In the genomic region with DNA sequence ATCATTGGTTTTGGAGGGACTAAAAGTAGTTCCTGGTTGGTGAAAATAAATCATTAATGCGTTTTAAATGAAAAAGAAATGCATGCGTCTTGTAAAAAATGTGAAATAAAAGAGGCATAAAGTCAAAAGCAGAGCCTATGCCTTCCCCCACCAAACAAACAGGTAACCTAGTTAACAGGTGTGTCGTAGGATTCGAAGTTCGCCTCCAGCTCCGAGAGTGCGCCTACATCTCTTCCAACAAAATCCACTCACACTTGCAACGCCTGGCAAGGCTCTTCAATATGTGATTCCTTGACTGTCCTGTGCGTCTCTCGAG, we compare ENCODE assay signal across 8 cellular contexts. TPM values are rescaled to one million over a fixed set of nuclear protein-coding genes. Genes with fewer than 3 reads are reported as not detected.
DNase-seq lines count a peak whose midpoint lies in the region; ATAC-seq, FAIRE-seq and TF ChIP-seq lines count a peak whose summit lies in the region.

No MANE protein-coding gene starts in this region.

- no peaks in the 10 kb centered on the region for H3K9me3 Mint-ChIP-seq in Calu3 (ENCODE audit: low read depth, unreplicated experiment)
- no peaks in the 10 kb centered on the region for H3K9me3 Mint-ChIP-seq in naive B cell

- H3K36me3 Mint-ChIP-seq in Calu3 (ENCODE audit: insufficient read depth, unreplicated experiment), result peaks cover 43% of the 10 kb centered on the region
- no peaks in the 10 kb centered on the region for H3K36me3 Mint-ChIP-seq in naive B cell

- in situ Hi-C loops in G401 (cut with HindIII; ENCODE audit: low sequenced_read_pairs), result no loop called here

- no TSS peak for BruUV-seq in Calu3 (replicated peaks; lab: Mats Ljungman, UMichigan)

- no peaks in the 10 kb centered on the region for H3K27me3 ChIP-seq in HUES64 (ENCODE audit: insufficient read depth, low read length)

- WGBS in HUES64, result 51% methylated on average over 10 of the region's 10 CpGs

- H3K27ac ChIP-seq in HUES64 (ENCODE audit: low read depth, low read length), result peak overlapping the region; percentile 59; the same call in 1 of the 2 replicates

- CTCF ChIA-PET in Calu3 (lab: Charles Lee), result interaction anchor here (1.0 kb wide), 1 partner anchor 10 kb away, joined by 3 read pairs; no protein-coding TSS in a partner anchor

- H3K27ac Mint-ChIP-seq in Calu3 (ENCODE audit: unreplicated experiment) (peak overlapping the region; percentile 92), naive B cell (peak overlapping the region; percentile 97 to 99 (median 98))

- no peaks in the 10 kb centered on the region for H3K27me3 Mint-ChIP-seq in Calu3 (ENCODE audit: unreplicated experiment)
- no peaks in the 10 kb centered on the region for H3K27me3 Mint-ChIP-seq in naive B cell

- ATAC-seq in naive B cell (ENCODE audit: low read depth in 2 of 2), result no peak

- H3K36me3 ChIP-seq in HUES64 (ENCODE audit: insufficient read depth, low read length), result peaks cover 12% of the 10 kb centered on the region

- no peak for FAIRE-seq in HTR-8/SVneo (lab: Jason Lieb, UNC)

- no peaks in the 10 kb centered on the region for H3K9me3 ChIP-seq in HUES64 (ENCODE audit: insufficient read depth, low read depth, low read length)

- TF ChIP-seq CTCF in Calu3 (IDR thresholded peaks at IDR 0.05; ENCODE audit: unreplicated experiment), result no peak
- no peak for TF ChIP-seq CTCF in choroid plexus epithelial cell (conservative IDR thresholded peaks at IDR 0.05; ENCODE audit: low read depth, low read length)

- H3K4me3 ChIP-seq in HUES64 (ENCODE audit: low read length) (peak overlapping the region; percentile 92), choroid plexus epithelial cell (ENCODE audit: low read depth, low read length) (peak overlapping the region; percentile 90)

- peak overlapping the region; percentile 98 for H3K9ac ChIP-seq in HUES64 (ENCODE audit: low read depth, low read length)

- H3K4me1 ChIP-seq in HUES64 (ENCODE audit: insufficient read depth, low read length), result peaks cover 49% of the 10 kb centered on the region

- H3K4me3 Mint-ChIP-seq in Calu3 (ENCODE audit: low read depth, unreplicated experiment), result peak overlapping the region; percentile 93
- peak overlapping the region; percentile 94 to 99 (median 96) for H3K4me3 Mint-ChIP-seq in naive B cell

- intact Hi-C loops in Calu3 (cut with micrococcal nuclease; ENCODE audit: unreplicated experiment), result loop anchor here (5.0 kb wide), 1 partner anchor 47 kb away; no protein-coding TSS in a partner anchor

- DNase-seq in Calu3 (no peak), choroid plexus epithelial cell (ENCODE audit: low read depth) (no peak), naive B cell (no peak), OCI-M1 (lab: John Stamatoyannopoulos, UW) (no peak), G401 (ENCODE audit: low spot score) (no peak), HTR-8/SVneo (ENCODE audit: insufficient read length, low spot score) (no peak)
- no peak for DNase-seq in activated CD4-positive, alpha-beta T cell treated with anti-CD3 and anti-CD28 coated beads, Interleukin-2, amount 50 U/mL, for 48 hours

- peaks cover 26% of the 10 kb centered on the region for H3K4me1 Mint-ChIP-seq in Calu3 (ENCODE audit: low read depth, unreplicated experiment)
- peaks cover 33 to 57% (median 46%) of the 10 kb centered on the region in 3 donors for H3K4me1 Mint-ChIP-seq in naive B cell

RNA-seq across cellular contexts. Expression of a gene that starts 0.7 kb away (rescaled TPM):
- 78.6 and 96.7 TPM in 2 replicates for total RNA-seq in Calu3 (2022)
- 95.1 TPM for polyA plus RNA-seq in HUES64 (2013, experiment 1 of 2)
- 89.7 TPM for polyA plus RNA-seq in HUES64 (2013, experiment 2 of 2)
- polyA plus RNA-seq in naive B cell (ENCODE audit: low read depth in 6 of 6), result 100 to 1,000 TPM in 1 of 6 donors, 10 to 100 TPM in 5; 11.8 to 104 (median 76.7) TPM
- 47.2 and 120 TPM in 2 replicates for total RNA-seq in G401 (2014; rRNA removed; shearing (Covaris generic))
